8 cellular contexts compared by ENCODE assay signal in genomic region chr16:29961127-29961478, GRCh38. TPM values are rescaled to one million over a fixed set of nuclear protein-coding genes. Genes with fewer than 3 reads are reported as not detected.
A peak's percentile ranks its signal among the peaks of the same experiment; 100 is the strongest.
DNase-seq lines count a peak whose midpoint lies in the region; ATAC-seq and TF ChIP-seq lines count a peak whose summit lies in the region.

No MANE protein-coding gene starts in this region.

- H3K79me1 ChIP-seq in mesendoderm (ENCODE audit: low read length) = no peaks in the 10 kb centered on the region

- intact Hi-C loops in heart right ventricle (cut with DNase I) (loop anchor here in 5 of 10 donors (5.0 to 10.0 kb wide), 4 partner anchors 34 to 146 kb away; partner anchors contain the start of genes HIRIP3 (in 3 of the 5), INO80E (in 3 of the 5), KCTD13 (in 2 of the 5) and CDIPT (in 1 of the 5)), left ventricle myocardium superior (cut with micrococcal nuclease) (no loop called here), aorta (cut with DNase I) (loop anchor here (2.0 to 10.0 kb wide), 4 partner anchors 34 to 96 kb away; partner anchors contain the start of genes KCTD13 (in 2 of the 2), CDIPT (in 1 of the 2), HIRIP3 (in 1 of the 2) and INO80E (in 1 of the 2)), head of caudate nucleus (cut with DNase I) (loop anchor here (1.0 to 5.0 kb wide), 2 partner anchors 12 to 34 kb away; partner anchors contain the start of genes KCTD13 and TAOK2)

- no peak overlapping the region for H2BK15ac ChIP-seq in mesendoderm (replicated peaks; ENCODE audit: low read depth)

- no peak overlapping the region for H3K18ac ChIP-seq in mesendoderm (ENCODE audit: low read length)

- DNase-seq in heart right ventricle (no peak), left ventricle myocardium superior (no peak), astrocyte of the spinal cord (ENCODE audit: low read depth, low spot score) (no peak), mesendoderm (no peak), aorta (peak in 1 of 2 donors; percentile 42), NCI-H2029 treated with DMSO at 0.1 percent for 48 hours (lab: John Stamatoyannopoulos, UW) (no peak), NCI-H510A treated with DMSO at 0.1 percent for 48 hours (lab: John Stamatoyannopoulos, UW) (no peak), head of caudate nucleus (no peak)

- H3K56ac ChIP-seq in mesendoderm (ENCODE audit: low read length) = peak overlapping the region; percentile 94

- H3K23ac ChIP-seq in mesendoderm (ENCODE audit: low read length) = no peak overlapping the region

- no peak overlapping the region for H2BK5ac ChIP-seq in mesendoderm (ENCODE audit: low read length)

- H3K9ac ChIP-seq in mesendoderm (ENCODE audit: low read length) = peak overlapping the region; percentile 91

- ATAC-seq in heart right ventricle = no peak
- ATAC-seq in left ventricle myocardium superior = no peak
- no peak for ATAC-seq in aorta (ENCODE audit: low FRiP score)

- H2AK5ac ChIP-seq in mesendoderm (ENCODE audit: low read length) = no peak overlapping the region

- H3K4ac ChIP-seq in mesendoderm (ENCODE audit: low read depth, low read length) = no peak overlapping the region

- 52 to 57% methylated on average over 10 of the region's 10 CpGs for WGBS in heart right ventricle, 2 donors
- WGBS in mesendoderm (ENCODE audit: extremely low coverage, insufficient coverage, low lambda C conversion rate) = no CpG with 5 or more reads among the region's 10 CpGs
- WGBS in aorta, 2 donors = 58 to 66% methylated on average over 10 of the region's 10 CpGs

- H3K4me1 ChIP-seq in heart right ventricle = peaks cover 0 to 35% (median 20%) of the 10 kb centered on the region in 9 donors
- H3K4me1 ChIP-seq in mesendoderm (ENCODE audit: control insufficient read depth, low read depth, low read length) = peaks cover 5% of the 10 kb centered on the region
- no peaks in the 10 kb centered on the region for H3K4me1 ChIP-seq in aorta (ENCODE audit: control insufficient read depth in 1 of 2, insufficient read depth in 2 of 2, low read length in 2 of 2)

- no peak overlapping the region for H4K5ac ChIP-seq in mesendoderm (ENCODE audit: low read length)

- peak overlapping the region in 9 of 10 donors; percentile 93 to 98 (median 96) for H3K27ac ChIP-seq in heart right ventricle
- no peak overlapping the region for H3K27ac ChIP-seq in mesendoderm (ENCODE audit: low read depth, low read length)
- H3K27ac ChIP-seq in aorta (ENCODE audit: low read depth in 1 of 2, low read length in 2 of 2) = peak overlapping the region in 1 of 2 donors; percentile 72

- H3K4me3 ChIP-seq in heart right ventricle (peak overlapping the region in 9 of 10 donors; percentile 64 to 94 (median 84)), astrocyte of the spinal cord (ENCODE audit: low read depth, low read length) (peak overlapping the region; percentile 64), mesendoderm (ENCODE audit: low read length) (no peak overlapping the region), aorta (ENCODE audit: low read length in 2 of 2) (peak overlapping the region; percentile 18 to 72)

- TF ChIP-seq CTCF in heart right ventricle (IDR thresholded peaks at IDR 0.05) (no peak), astrocyte of the spinal cord (IDR thresholded peaks at IDR 0.05; ENCODE audit: low read depth, low read length) (no peak)

- in situ Hi-C loops in astrocyte of the spinal cord (cut with HindIII; ENCODE audit: low sequenced_read_pairs) = no loop called here

- peaks cover 0 to under 1% (median 0%) of the 10 kb centered on the region in 7 donors for H3K27me3 ChIP-seq in heart right ventricle
- H3K27me3 ChIP-seq in mesendoderm (ENCODE audit: insufficient read depth, low read length, poor library complexity) = no peaks in the 10 kb centered on the region
- no peaks in the 10 kb centered on the region for H3K27me3 ChIP-seq in aorta (ENCODE audit: control insufficient read depth in 1 of 2, insufficient read depth in 2 of 2, low read length in 1 of 2)

- peaks cover 0 to 28% (median 0%) of the 10 kb centered on the region in 9 donors for H3K36me3 ChIP-seq in heart right ventricle
- no peaks in the 10 kb centered on the region for H3K36me3 ChIP-seq in mesendoderm (ENCODE audit: control insufficient read depth, insufficient read depth, low read length)
- H3K36me3 ChIP-seq in aorta (ENCODE audit: control insufficient read depth in 1 of 2, insufficient read depth in 2 of 2, low read length in 1 of 2) = no peaks in the 10 kb centered on the region

- H3K79me2 ChIP-seq in mesendoderm (ENCODE audit: control insufficient read depth, insufficient read depth, low read length) = no peaks in the 10 kb centered on the region

- H2BK120ac ChIP-seq in mesendoderm (ENCODE audit: low read depth, low read length) = no peak overlapping the region

- no peak overlapping the region for H4K8ac ChIP-seq in mesendoderm (ENCODE audit: low read depth, low read length)

- H3K9me3 ChIP-seq in heart right ventricle (no peaks in the 10 kb centered on the region), aorta (ENCODE audit: control insufficient read depth, low read length) (no peaks in the 10 kb centered on the region)

- peak overlapping the region; percentile 51 for H3K4me2 ChIP-seq in mesendoderm (ENCODE audit: low read length)

RNA-seq across cellular contexts. Expression of gene TMEM219, which starts 0.8 kb away (rescaled TPM):
- total RNA-seq in heart right ventricle (100 to 1,000 TPM in 1 of 10 donors, 10 to 100 TPM in 9; 53.0 to 105 (median 67.1) TPM), left ventricle myocardium superior (66.2 TPM), aorta (100 to 1,000 TPM in 1 of 2 donors, 10 to 100 TPM in 1; 88.0 to 115 TPM)
- polyA plus RNA-seq in heart right ventricle (10 to 100 TPM; 80.4 to 85.9 TPM), aorta (100 to 1,000 TPM; 189 to 244 TPM)
- polyA plus RNA-seq in mesendoderm (2013, experiment 1 of 2) = 43.5 TPM
- polyA plus RNA-seq in mesendoderm (2013, experiment 2 of 2) = 43.6 TPM

RNA-seq across cellular contexts. Expression of gene TAOK2, which starts 12.6 kb away (rescaled TPM):
- total RNA-seq in heart right ventricle (10 to 100 TPM; 27.0 to 40.6 (median 32.7) TPM), left ventricle myocardium superior (34.9 TPM), aorta (10 to 100 TPM; 37.5 to 57.7 TPM)
- polyA plus RNA-seq in heart right ventricle (10 to 100 TPM; 27.6 to 50.4 TPM), aorta (10 to 100 TPM in 1 of 2 donors, 1 to 10 TPM in 1; 7.6 to 24.2 TPM)
- polyA plus RNA-seq in mesendoderm (2013, experiment 1 of 2) = 10.0 TPM
- 10.1 TPM for polyA plus RNA-seq in mesendoderm (2013, experiment 2 of 2)

RNA-seq across cellular contexts. Expression of gene HIRIP3, which starts 34.3 kb away (rescaled TPM):
- total RNA-seq in heart right ventricle (10 to 100 TPM; 14.4 to 23.2 (median 17.1) TPM), left ventricle myocardium superior (19.4 TPM), aorta (1 to 10 TPM; 7.9 to 8.8 TPM)
- polyA plus RNA-seq in heart right ventricle (10 to 100 TPM; 17.9 to 22.4 TPM), aorta (10 to 100 TPM; 13.3 to 23.6 TPM)
- 13.5 TPM for polyA plus RNA-seq in mesendoderm (2013, experiment 1 of 2)
- 14.8 TPM for polyA plus RNA-seq in mesendoderm (2013, experiment 2 of 2)

RNA-seq across cellular contexts. Expression of gene INO80E, which starts 34.9 kb away (rescaled TPM):
- 10 to 100 TPM; 23.2 to 34.8 (median 30.6) TPM for total RNA-seq in heart right ventricle
- 10 to 100 TPM; 63.2 to 80.4 TPM for polyA plus RNA-seq in heart right ventricle
- total RNA-seq in left ventricle myocardium superior = 31.3 TPM
- 73.7 TPM for polyA plus RNA-seq in mesendoderm (2013, experiment 1 of 2)
- polyA plus RNA-seq in mesendoderm (2013, experiment 2 of 2) = 74.0 TPM
- 10 to 100 TPM; 46.1 to 73.1 TPM for total RNA-seq in aorta
- polyA plus RNA-seq in aorta = 100 to 1,000 TPM in 1 of 2 donors, 10 to 100 TPM in 1; 51.0 to 108 TPM

RNA-seq across cellular contexts. Expression of gene KCTD13, which starts 35.1 kb away (rescaled TPM):
- total RNA-seq in heart right ventricle (1 to 10 TPM; 5.4 to 8.2 (median 7.3) TPM), left ventricle myocardium superior (5.5 TPM), aorta (10 to 100 TPM; 25.0 to 31.4 TPM)
- polyA plus RNA-seq in heart right ventricle (10 to 100 TPM in 1 of 2 donors, 1 to 10 TPM in 1; 5.2 to 18.0 TPM), aorta (10 to 100 TPM in 1 of 2 donors, 1 to 10 TPM in 1; 5.3 to 20.8 TPM)
- polyA plus RNA-seq in mesendoderm (2013, experiment 1 of 2) = 6.0 TPM
- 5.8 TPM for polyA plus RNA-seq in mesendoderm (2013, experiment 2 of 2)
